Comparison of ENCODE assay signal across 1 cellular context in the genomic region with DNA sequence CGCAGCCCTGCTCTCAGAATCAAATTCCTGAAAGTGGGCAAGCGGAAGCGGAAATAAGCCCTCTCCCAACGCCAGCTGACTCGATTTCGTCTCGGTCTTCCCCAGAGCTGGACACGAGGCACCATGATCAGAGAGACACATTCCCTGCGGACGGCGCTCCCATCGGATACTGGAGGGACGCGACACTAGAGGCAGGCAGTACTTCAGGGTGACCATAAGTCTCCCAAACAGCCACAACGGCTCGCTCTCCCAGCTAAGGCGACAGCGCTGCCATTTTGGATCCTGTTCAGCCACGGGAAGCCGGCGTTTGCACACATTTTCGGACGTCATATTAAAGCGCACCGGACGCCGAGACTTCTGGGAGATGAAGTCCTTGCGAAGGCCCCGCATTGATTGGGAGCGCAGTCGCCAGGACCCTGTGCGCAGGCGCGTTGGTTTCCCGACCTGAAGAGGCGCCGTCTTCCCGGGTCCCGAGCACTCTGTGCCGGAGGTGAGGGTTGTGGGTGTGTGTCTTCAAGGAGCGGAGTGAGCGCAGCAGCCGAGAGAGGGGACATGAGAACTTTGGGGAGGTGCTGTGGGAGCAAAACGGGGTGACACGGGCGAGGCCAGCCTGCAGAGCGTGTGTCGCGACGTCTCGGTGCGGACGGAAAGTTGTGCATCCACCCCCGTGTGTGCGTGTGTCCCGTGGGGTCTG.
TF ChIP-seq lines count a peak whose summit lies in the region.

A gene (plus strand): TSS at position 439 of the 694 bp plus-strand sequence. CDS start 10,418 bp downstream, outside the sequence.

TF ChIP-seq in HepG2, 621 proteins besides CTCF, POLR2A, EP300 and RAD21 (continued from another document and continues in another):
- TF ChIP-seq, protein P1, sequence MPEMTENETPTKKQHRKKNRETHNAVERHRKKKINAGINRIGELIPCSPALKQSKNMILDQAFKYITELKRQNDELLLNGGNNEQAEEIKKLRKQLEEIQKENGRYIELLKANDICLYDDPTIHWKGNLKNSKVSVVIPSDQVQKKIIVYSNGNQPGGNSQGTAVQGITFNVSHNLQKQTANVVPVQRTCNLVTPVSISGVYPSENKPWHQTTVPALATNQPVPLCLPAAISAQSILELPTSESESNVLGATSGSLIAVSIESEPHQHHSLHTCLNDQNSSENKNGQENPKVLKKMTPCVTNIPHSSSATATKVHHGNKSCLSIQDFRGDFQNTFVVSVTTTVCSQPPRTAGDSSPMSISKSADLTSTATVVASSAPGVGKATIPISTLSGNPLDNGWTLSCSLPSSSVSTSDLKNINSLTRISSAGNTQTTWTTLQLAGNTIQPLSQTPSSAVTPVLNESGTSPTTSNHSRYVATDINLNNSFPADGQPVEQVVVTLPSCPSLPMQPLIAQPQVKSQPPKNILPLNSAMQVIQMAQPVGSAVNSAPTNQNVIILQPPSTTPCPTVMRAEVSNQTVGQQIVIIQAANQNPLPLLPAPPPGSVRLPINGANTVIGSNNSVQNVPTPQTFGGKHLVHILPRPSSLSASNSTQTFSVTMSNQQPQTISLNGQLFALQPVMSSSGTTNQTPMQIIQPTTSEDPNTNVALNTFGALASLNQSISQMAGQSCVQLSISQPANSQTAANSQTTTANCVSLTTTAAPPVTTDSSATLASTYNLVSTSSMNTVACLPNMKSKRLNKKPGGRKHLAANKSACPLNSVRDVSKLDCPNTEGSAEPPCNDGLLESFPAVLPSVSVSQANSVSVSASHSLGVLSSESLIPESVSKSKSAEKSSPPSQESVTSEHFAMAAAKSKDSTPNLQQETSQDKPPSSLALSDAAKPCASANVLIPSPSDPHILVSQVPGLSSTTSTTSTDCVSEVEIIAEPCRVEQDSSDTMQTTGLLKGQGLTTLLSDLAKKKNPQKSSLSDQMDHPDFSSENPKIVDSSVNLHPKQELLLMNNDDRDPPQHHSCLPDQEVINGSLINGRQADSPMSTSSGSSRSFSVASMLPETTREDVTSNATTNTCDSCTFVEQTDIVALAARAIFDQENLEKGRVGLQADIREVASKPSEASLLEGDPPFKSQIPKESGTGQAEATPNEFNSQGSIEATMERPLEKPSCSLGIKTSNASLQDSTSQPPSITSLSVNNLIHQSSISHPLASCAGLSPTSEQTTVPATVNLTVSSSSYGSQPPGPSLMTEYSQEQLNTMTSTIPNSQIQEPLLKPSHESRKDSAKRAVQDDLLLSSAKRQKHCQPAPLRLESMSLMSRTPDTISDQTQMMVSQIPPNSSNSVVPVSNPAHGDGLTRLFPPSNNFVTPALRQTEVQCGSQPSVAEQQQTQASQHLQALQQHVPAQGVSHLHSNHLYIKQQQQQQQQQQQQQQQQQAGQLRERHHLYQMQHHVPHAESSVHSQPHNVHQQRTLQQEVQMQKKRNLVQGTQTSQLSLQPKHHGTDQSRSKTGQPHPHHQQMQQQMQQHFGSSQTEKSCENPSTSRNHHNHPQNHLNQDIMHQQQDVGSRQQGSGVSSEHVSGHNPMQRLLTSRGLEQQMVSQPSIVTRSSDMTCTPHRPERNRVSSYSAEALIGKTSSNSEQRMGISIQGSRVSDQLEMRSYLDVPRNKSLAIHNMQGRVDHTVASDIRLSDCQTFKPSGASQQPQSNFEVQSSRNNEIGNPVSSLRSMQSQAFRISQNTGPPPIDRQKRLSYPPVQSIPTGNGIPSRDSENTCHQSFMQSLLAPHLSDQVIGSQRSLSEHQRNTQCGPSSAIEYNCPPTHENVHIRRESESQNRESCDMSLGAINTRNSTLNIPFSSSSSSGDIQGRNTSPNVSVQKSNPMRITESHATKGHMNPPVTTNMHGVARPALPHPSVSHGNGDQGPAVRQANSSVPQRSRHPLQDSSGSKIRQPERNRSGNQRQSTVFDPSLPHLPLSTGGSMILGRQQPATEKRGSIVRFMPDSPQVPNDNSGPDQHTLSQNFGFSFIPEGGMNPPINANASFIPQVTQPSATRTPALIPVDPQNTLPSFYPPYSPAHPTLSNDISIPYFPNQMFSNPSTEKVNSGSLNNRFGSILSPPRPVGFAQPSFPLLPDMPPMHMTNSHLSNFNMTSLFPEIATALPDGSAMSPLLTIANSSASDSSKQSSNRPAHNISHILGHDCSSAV (CRISPR knock-in tag; IDR thresholded peaks at IDR 0.05; ENCODE audit: borderline replicate concordance): 0 out of 2 replicates have a peak, but pooled peaks have one; percentile 27
- TF ChIP-seq HHEX (CRISPR knock-in tag; IDR thresholded peaks at IDR 0.05): 0 out of 2 replicates have a peak, but pooled peaks have one; percentile 2
- peak; percentile 90; the same call in 1 of the 2 replicates for TF ChIP-seq GZF1 (CRISPR knock-in tag; IDR thresholded peaks at IDR 0.05)
- peak; percentile 80; the same call in 1 of the 2 replicates for TF ChIP-seq HES4 (CRISPR knock-in tag; IDR thresholded peaks at IDR 0.05; ENCODE audit: borderline replicate concordance)
- TF ChIP-seq ZNF180 (CRISPR knock-in tag; IDR thresholded peaks at IDR 0.05; ENCODE audit: borderline replicate concordance, low read depth): no peak; the same call in 1 of the 2 replicates
- no peak for TF ChIP-seq PLRG1 (conservative IDR thresholded peaks at IDR 0.05)
- TF ChIP-seq ZNF766 (CRISPR knock-in tag; IDR thresholded peaks at IDR 0.05; ENCODE audit: borderline replicate concordance): peak; percentile 25; the same call in 1 of the 2 replicates
- 0 out of 2 replicates have a peak, but pooled peaks have one; percentile 49 for TF ChIP-seq ZNF446 (CRISPR knock-in tag; IDR thresholded peaks at IDR 0.05)
- 0 out of 2 replicates have a peak, but pooled peaks have one; percentile 33 for TF ChIP-seq LCORL (IDR thresholded peaks at IDR 0.05)
- peak; percentile 74; the same call in 1 of the 2 replicates for TF ChIP-seq LCORL (CRISPR knock-in tag; IDR thresholded peaks at IDR 0.05)
- TF ChIP-seq SALL1 (CRISPR knock-in tag; IDR thresholded peaks at IDR 0.05): peak; percentile 95
- peak; percentile 99 for TF ChIP-seq ZNF350 (CRISPR knock-in tag; IDR thresholded peaks at IDR 0.05; ENCODE audit: borderline replicate concordance, low read depth)
- TF ChIP-seq SAFB2 (CRISPR knock-in tag; IDR thresholded peaks at IDR 0.05; ENCODE audit: borderline replicate concordance, low read depth): peak; percentile 93; the same call in 1 of the 2 replicates
- TF ChIP-seq ZNF143 (CRISPR knock-in tag; IDR thresholded peaks at IDR 0.05): peak; percentile 99
- peak; percentile 68 for TF ChIP-seq BORCS8-MEF2B (CRISPR knock-in tag; IDR thresholded peaks at IDR 0.05)
- TF ChIP-seq, protein P2, sequence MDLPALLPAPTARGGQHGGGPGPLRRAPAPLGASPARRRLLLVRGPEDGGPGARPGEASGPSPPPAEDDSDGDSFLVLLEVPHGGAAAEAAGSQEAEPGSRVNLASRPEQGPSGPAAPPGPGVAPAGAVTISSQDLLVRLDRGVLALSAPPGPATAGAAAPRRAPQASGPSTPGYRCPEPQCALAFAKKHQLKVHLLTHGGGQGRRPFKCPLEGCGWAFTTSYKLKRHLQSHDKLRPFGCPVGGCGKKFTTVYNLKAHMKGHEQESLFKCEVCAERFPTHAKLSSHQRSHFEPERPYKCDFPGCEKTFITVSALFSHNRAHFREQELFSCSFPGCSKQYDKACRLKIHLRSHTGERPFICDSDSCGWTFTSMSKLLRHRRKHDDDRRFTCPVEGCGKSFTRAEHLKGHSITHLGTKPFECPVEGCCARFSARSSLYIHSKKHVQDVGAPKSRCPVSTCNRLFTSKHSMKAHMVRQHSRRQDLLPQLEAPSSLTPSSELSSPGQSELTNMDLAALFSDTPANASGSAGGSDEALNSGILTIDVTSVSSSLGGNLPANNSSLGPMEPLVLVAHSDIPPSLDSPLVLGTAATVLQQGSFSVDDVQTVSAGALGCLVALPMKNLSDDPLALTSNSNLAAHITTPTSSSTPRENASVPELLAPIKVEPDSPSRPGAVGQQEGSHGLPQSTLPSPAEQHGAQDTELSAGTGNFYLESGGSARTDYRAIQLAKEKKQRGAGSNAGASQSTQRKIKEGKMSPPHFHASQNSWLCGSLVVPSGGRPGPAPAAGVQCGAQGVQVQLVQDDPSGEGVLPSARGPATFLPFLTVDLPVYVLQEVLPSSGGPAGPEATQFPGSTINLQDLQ (CRISPR knock-in tag; IDR thresholded peaks at IDR 0.05): peak; percentile 80; the same call in 1 of the 2 replicates
- TF ChIP-seq ZNF891 (CRISPR knock-in tag; IDR thresholded peaks at IDR 0.05): peak; percentile 96
- peak; percentile 82; the same call in 1 of the 2 replicates for TF ChIP-seq EED (CRISPR knock-in tag; IDR thresholded peaks at IDR 0.05)
- TF ChIP-seq, protein P3, sequence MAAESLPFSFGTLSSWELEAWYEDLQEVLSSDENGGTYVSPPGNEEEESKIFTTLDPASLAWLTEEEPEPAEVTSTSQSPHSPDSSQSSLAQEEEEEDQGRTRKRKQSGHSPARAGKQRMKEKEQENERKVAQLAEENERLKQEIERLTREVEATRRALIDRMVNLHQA (CRISPR knock-in tag; IDR thresholded peaks at IDR 0.05): no peak
- TF ChIP-seq XRCC5 (optimal IDR thresholded peaks at IDR 0.05; ENCODE audit: low read length): peak; percentile 72
- TF ChIP-seq, protein P4, sequence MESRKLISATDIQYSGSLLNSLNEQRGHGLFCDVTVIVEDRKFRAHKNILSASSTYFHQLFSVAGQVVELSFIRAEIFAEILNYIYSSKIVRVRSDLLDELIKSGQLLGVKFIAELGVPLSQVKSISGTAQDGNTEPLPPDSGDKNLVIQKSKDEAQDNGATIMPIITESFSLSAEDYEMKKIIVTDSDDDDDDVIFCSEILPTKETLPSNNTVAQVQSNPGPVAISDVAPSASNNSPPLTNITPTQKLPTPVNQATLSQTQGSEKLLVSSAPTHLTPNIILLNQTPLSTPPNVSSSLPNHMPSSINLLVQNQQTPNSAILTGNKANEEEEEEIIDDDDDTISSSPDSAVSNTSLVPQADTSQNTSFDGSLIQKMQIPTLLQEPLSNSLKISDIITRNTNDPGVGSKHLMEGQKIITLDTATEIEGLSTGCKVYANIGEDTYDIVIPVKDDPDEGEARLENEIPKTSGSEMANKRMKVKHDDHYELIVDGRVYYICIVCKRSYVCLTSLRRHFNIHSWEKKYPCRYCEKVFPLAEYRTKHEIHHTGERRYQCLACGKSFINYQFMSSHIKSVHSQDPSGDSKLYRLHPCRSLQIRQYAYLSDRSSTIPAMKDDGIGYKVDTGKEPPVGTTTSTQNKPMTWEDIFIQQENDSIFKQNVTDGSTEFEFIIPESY (CRISPR knock-in tag; IDR thresholded peaks at IDR 0.05): no peak; the same call in 1 of the 2 replicates
- TF ChIP-seq THYN1 (CRISPR knock-in tag; IDR thresholded peaks at IDR 0.05; ENCODE audit: borderline replicate concordance, low read depth): 0 out of 2 replicates have a peak, but pooled peaks have one; percentile 38
- TF ChIP-seq, protein P5, sequence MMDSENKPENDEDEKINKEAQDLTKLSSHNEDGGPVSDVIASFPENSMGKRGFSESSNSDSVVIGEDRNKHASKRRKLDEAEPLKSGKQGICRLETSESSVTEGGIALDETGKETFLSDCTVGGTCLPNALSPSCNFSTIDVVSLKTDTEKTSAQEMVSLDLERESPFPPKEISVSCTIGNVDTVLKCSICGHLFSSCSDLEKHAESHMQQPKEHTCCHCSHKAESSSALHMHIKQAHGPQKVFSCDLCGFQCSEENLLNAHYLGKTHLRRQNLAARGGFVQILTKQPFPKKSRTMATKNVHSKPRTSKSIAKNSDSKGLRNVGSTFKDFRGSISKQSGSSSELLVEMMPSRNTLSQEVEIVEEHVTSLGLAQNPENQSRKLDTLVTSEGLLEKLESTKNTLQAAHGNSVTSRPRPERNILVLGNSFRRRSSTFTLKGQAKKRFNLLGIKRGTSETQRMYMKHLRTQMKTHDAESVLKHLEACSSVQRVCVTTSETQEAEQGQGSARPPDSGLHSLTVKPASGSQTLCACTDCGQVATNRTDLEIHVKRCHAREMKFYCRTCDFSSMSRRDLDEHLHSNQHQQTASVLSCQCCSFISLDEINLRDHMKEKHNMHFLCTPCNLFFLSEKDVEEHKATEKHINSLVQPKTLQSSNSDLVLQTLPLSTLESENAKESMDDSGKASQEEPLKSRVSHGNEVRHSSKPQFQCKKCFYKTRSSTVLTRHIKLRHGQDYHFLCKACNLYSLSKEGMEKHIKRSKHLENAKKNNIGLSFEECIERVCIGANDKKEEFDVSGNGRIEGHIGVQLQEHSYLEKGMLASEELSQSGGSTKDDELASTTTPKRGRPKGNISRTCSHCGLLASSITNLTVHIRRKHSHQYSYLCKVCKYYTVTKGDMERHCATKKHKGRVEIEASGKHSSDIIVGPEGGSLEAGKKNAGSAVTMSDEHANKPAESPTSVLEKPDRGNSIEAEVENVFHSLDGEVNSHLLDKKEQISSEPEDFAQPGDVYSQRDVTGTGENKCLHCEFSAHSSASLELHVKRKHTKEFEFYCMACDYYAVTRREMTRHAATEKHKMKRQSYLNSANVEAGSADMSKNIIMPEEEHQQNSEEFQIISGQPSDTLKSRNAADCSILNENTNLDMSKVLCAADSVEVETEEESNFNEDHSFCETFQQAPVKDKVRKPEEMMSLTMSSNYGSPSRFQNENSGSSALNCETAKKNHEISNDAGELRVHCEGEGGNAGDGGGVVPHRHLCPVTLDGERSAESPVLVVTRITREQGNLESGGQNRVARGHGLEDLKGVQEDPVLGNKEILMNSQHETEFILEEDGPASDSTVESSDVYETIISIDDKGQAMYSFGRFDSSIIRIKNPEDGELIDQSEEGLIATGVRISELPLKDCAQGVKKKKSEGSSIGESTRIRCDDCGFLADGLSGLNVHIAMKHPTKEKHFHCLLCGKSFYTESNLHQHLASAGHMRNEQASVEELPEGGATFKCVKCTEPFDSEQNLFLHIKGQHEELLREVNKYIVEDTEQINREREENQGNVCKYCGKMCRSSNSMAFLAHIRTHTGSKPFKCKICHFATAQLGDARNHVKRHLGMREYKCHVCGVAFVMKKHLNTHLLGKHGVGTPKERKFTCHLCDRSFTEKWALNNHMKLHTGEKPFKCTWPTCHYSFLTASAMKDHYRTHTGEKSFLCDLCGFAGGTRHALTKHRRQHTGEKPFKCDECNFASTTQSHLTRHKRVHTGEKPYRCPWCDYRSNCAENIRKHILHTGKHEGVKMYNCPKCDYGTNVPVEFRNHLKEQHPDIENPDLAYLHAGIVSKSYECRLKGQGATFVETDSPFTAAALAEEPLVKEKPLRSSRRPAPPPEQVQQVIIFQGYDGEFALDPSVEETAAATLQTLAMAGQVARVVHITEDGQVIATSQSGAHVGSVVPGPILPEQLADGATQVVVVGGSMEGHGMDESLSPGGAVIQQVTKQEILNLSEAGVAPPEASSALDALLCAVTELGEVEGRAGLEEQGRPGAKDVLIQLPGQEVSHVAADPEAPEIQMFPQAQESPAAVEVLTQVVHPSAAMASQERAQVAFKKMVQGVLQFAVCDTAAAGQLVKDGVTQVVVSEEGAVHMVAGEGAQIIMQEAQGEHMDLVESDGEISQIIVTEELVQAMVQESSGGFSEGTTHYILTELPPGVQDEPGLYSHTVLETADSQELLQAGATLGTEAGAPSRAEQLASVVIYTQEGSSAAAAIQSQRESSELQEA (CRISPR knock-in tag; IDR thresholded peaks at IDR 0.05; ENCODE audit: not compliant biosample characterization): peak; percentile 35
- TF ChIP-seq, protein P6, sequence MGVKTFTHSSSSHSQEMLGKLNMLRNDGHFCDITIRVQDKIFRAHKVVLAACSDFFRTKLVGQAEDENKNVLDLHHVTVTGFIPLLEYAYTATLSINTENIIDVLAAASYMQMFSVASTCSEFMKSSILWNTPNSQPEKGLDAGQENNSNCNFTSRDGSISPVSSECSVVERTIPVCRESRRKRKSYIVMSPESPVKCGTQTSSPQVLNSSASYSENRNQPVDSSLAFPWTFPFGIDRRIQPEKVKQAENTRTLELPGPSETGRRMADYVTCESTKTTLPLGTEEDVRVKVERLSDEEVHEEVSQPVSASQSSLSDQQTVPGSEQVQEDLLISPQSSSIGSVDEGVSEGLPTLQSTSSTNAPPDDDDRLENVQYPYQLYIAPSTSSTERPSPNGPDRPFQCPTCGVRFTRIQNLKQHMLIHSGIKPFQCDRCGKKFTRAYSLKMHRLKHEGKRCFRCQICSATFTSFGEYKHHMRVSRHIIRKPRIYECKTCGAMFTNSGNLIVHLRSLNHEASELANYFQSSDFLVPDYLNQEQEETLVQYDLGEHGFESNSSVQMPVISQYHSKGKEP (CRISPR knock-in tag; IDR thresholded peaks at IDR 0.05): peak; percentile 12; the same call in 1 of the 2 replicates
- TF ChIP-seq, protein P7, sequence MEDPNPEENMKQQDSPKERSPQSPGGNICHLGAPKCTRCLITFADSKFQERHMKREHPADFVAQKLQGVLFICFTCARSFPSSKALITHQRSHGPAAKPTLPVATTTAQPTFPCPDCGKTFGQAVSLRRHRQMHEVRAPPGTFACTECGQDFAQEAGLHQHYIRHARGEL (CRISPR knock-in tag; IDR thresholded peaks at IDR 0.05): no peak
- peak; percentile 98 for TF ChIP-seq ERF (CRISPR knock-in tag; IDR thresholded peaks at IDR 0.05)
